28 cellular contexts compared by ENCODE assay signal in genomic region chr1:17904290-17904689, GRCh38.
DNase-seq lines count a peak whose midpoint lies in the region; ATAC-seq and TF ChIP-seq lines count a peak whose summit lies in the region.
"Had no signal": no experiment of that assay in that cellular context is flagged by ENCODE, and none has a peak within 500 bp of the region (broad histone marks: within the 10 kb centered on the region; RNA-seq: fewer than 3 reads in every experiment).

No MANE protein-coding gene starts in this region.

- DNase-seq in NCI-H2029 (lab: John Stamatoyannopoulos, UW) = peak; percentile 58
- peak; percentile 44 for DNase-seq in NCI-H2029 treated with DMSO at 0.1 percent for 48 hours (lab: John Stamatoyannopoulos, UW)
- DNase-seq in endodermal cell = peak; percentile 9
- DNase-seq in sciatic nerve (ENCODE audit: low spot score) = peak; percentile 9
- no peak for DNase-seq in GM19240 (ENCODE audit: insufficient read length, low spot score)
- DNase-seq in SIG-M5 (lab: John Stamatoyannopoulos, UW) = no peak
- no peak for DNase-seq in activated CD4-positive, alpha-beta T cell treated with anti-CD3 and anti-CD28 coated beads for 48 hours
- DNase-seq: C1 segment of cervical spinal cord; CD4-positive, alpha-beta memory T cell; COR-L47; DMS53; EL; GDM1; GOT3; HCEC 1CT; MM.1S; NCI-H1694; NCI-H2081 treated with DMSO at 0.1 percent for 48 hours; NCI-H2171; NCI-H446 treated with DMSO at 0.1 percent for 48 hours; NCI-H526; OCI-M1; SHP77 treated with DMSO at 0.1 percent for 48 hours had no signal

- WGBS in endodermal cell (ENCODE audit: insufficient coverage in 1 of 2, insufficient read length in 1 of 2), 2 experiments = 85 to 100% methylated on average over 2 to 5 of the region's 5 CpGs

- no peaks in the 10 kb centered on the region for H3K9me3 Mint-ChIP-seq in endodermal cell

- peaks cover 3% of the 10 kb centered on the region for H3K4me1 Mint-ChIP-seq in endodermal cell
- H3K4me1 Mint-ChIP-seq: CD4-positive, alpha-beta memory T cell; IgD-negative memory B cell had no signal

- no peak for ATAC-seq in sciatic nerve
- ATAC-seq: GM12878 had no signal

- TF ChIP-seq CTCF in endodermal cell (conservative IDR thresholded peaks at IDR 0.05) = no peak

- H3K4me3 ChIP-seq in endodermal cell (ENCODE audit: low read length) = no peak overlapping the region
- H3K4me3 ChIP-seq: GM12878, Peyer's patch, SK-N-MC had no signal

- intact Hi-C loops in sciatic nerve (cut with DNase I) = no loop called here

- H3K36me3 ChIP-seq in endodermal cell (ENCODE audit: control insufficient read depth, insufficient read depth, low read length) = no peaks in the 10 kb centered on the region
- H3K36me3 ChIP-seq: Peyer's patch had no signal

- H3K27ac ChIP-seq in endodermal cell (ENCODE audit: low read depth, low read length) = no peak overlapping the region
- H3K27ac ChIP-seq: KMS-11, Peyer's patch, SK-N-MC had no signal

- no peak overlapping the region for H3K27ac Mint-ChIP-seq in endodermal cell
- H3K27ac Mint-ChIP-seq: CD4-positive, alpha-beta memory T cell; IgD-negative memory B cell had no signal

- H3K9ac ChIP-seq in endodermal cell (ENCODE audit: extremely low read depth, low read length, poor library complexity, severe bottlenecking) = no peak overlapping the region
- H3K9ac ChIP-seq: KMS-11 had no signal

- H3K27me3 ChIP-seq in endodermal cell (ENCODE audit: control insufficient read depth, insufficient read depth, low read length, poor library complexity, severe bottlenecking) = peaks cover 53% of the 10 kb centered on the region
- H3K27me3 ChIP-seq: Peyer's patch had no signal

- peaks cover 50% of the 10 kb centered on the region for H3K27me3 Mint-ChIP-seq in endodermal cell (ENCODE audit: insufficient read depth)

- H3K4me3 Mint-ChIP-seq in endodermal cell = no peak overlapping the region
- H3K4me3 Mint-ChIP-seq: CD4-positive, alpha-beta memory T cell; IgD-negative memory B cell had no signal

- no peaks in the 10 kb centered on the region for H3K36me3 Mint-ChIP-seq in endodermal cell (ENCODE audit: low read depth)
- H3K36me3 Mint-ChIP-seq: CD4-positive, alpha-beta memory T cell had no signal

- no peaks in the 10 kb centered on the region for H3K9me3 ChIP-seq in endodermal cell (ENCODE audit: control insufficient read depth, low read length)
- H3K9me3 ChIP-seq: Peyer's patch had no signal

- H3K4me1 ChIP-seq in endodermal cell (ENCODE audit: control insufficient read depth, insufficient read depth, low read length) = no peaks in the 10 kb centered on the region
- H3K4me1 ChIP-seq: Peyer's patch had no signal

Comparison
In these comparisons a context has a peak if more than half of its experiments do, and no peak if none do; other contexts are left out.
1. DNase-seq: peak in NCI-H2029 (single experiment), NCI-H2029 treated with DMSO at 0.1 percent for 48 hours (single experiment), endodermal cell (single experiment) and sciatic nerve (single experiment); none in GM19240 (single experiment), SIG-M5 (single experiment) and activated CD4-positive, alpha-beta T cell treated with anti-CD3 and anti-CD28 coated beads for 48 hours (single experiment).